8 cellular contexts compared by ENCODE assay signal in genomic region chr6:158207452-158207788, GRCh38. TPM values are rescaled to one million over a fixed set of nuclear protein-coding genes. Genes with fewer than 3 reads are reported as not detected.
DNase-seq lines count a peak whose midpoint lies in the region; ATAC-seq and TF ChIP-seq lines count a peak whose summit lies in the region.
"Had no signal": no experiment of that assay in that cellular context is flagged by ENCODE, and none has a peak within 500 bp of the region (broad histone marks: within the 10 kb centered on the region; RNA-seq: fewer than 3 reads in every experiment).

No MANE protein-coding gene starts in this region.

- H3K4me1 ChIP-seq in suprapubic skin, result no peaks in the 10 kb centered on the region

- intact Hi-C loops in activated CD4-positive, alpha-beta memory T cell treated with anti-CD3 and anti-CD28 coated beads for 36 hours (cut with micrococcal nuclease), result loop anchor here (1.0 to 10.0 kb wide), 7 partner anchors 21 to 445 kb away; partner anchors contain the start of genes GTF2H5 and SERAC1

- no peaks in the 10 kb centered on the region for H3K27me3 ChIP-seq in suprapubic skin

- H3K27me3 Mint-ChIP-seq in activated CD4-positive, alpha-beta memory T cell treated with anti-CD3 and anti-CD28 coated beads for 36 hours, result no peaks in the 10 kb centered on the region

- peak overlapping the region; percentile 87 for H3K27ac Mint-ChIP-seq in activated CD4-positive, alpha-beta memory T cell treated with anti-CD3 and anti-CD28 coated beads for 36 hours

- WGBS in suprapubic skin, result 58% methylated on average over 3 of the region's 3 CpGs

- H3K36me3 Mint-ChIP-seq in activated CD4-positive, alpha-beta memory T cell treated with anti-CD3 and anti-CD28 coated beads for 36 hours, result no peaks in the 10 kb centered on the region

- no peak overlapping the region for H3K27ac ChIP-seq in suprapubic skin

- ATAC-seq in GM19328 (IDR thresholded peaks at IDR 0.05; ENCODE audit: unreplicated experiment) (peak; percentile 76), HG02938 (IDR thresholded peaks at IDR 0.05; ENCODE audit: unreplicated experiment) (peak; percentile 89)

- H3K36me3 ChIP-seq in suprapubic skin, result no peaks in the 10 kb centered on the region

- TF ChIP-seq POLR2A in suprapubic skin (IDR thresholded peaks at IDR 0.05), result no peak

- TF ChIP-seq CTCF in suprapubic skin (IDR thresholded peaks at IDR 0.05), result no peak

- no peak overlapping the region for H3K4me3 ChIP-seq in suprapubic skin

- peak overlapping the region; percentile 30 for H3K4me3 Mint-ChIP-seq in activated CD4-positive, alpha-beta memory T cell treated with anti-CD3 and anti-CD28 coated beads for 36 hours

- peak; percentile 59 for DNase-seq in activated CD4-positive, alpha-beta memory T cell treated with anti-CD3 and anti-CD28 coated beads for 36 hours
- DNase-seq in pulmonary artery endothelial cell (ENCODE audit: low read depth, low spot score), result peak; percentile 63
- DNase-seq in suprapubic skin (ENCODE audit: low spot score in 2 of 2), result no peak
- DNase-seq in pons (ENCODE audit: low spot score), result no peak
- DNase-seq in NCI-H82 treated with DMSO at 0.1 percent for 48 hours (lab: John Stamatoyannopoulos, UW; ENCODE audit: unreplicated experiment), result no peak
- DNase-seq: NCI-H1436 had no signal

- no peak for TF ChIP-seq EP300 in suprapubic skin (IDR thresholded peaks at IDR 0.05)

- H3K4me1 Mint-ChIP-seq in activated CD4-positive, alpha-beta memory T cell treated with anti-CD3 and anti-CD28 coated beads for 36 hours (ENCODE audit: low read depth), result peaks cover 30% of the 10 kb centered on the region

- no peaks in the 10 kb centered on the region for H3K9me3 ChIP-seq in suprapubic skin

- CTCF ChIA-PET in activated CD4-positive, alpha-beta memory T cell treated with anti-CD3 and anti-CD28 coated beads for 36 hours (lab: Charles Lee), result interaction anchor here (1.3 to 7.2 kb wide), 3 partner anchors 13 to 442 kb away, joined by 3 to 28 read pairs (median 17); no protein-coding TSS in a partner anchor

- H3K9me3 Mint-ChIP-seq in activated CD4-positive, alpha-beta memory T cell treated with anti-CD3 and anti-CD28 coated beads for 36 hours, result no peaks in the 10 kb centered on the region

- POLR2A ChIA-PET in activated CD4-positive, alpha-beta memory T cell treated with anti-CD3 and anti-CD28 coated beads for 36 hours (lab: Charles Lee), result interaction anchor here (0.7 to 1.3 kb wide), 5 partner anchors 8 to 442 kb away, joined by 3 to 4 read pairs (median 3); partner anchors contain the start of gene SYTL3

RNA-seq across cellular contexts. Expression of gene GTF2H5, which starts 39.3 kb away (rescaled TPM):
- 10 to 100 TPM; 28.4 to 30.8 TPM for total RNA-seq in activated CD4-positive, alpha-beta memory T cell treated with anti-CD3 and anti-CD28 coated beads for 36 hours
- total RNA-seq in pulmonary artery endothelial cell (3.6 and 6.1 TPM in 2 replicates), suprapubic skin (1 to 10 TPM; 1.8 to 3.2 (median 2.1) TPM)

RNA-seq across cellular contexts. Expression of gene SERAC1, which starts 39.4 kb away (rescaled TPM):
- total RNA-seq in activated CD4-positive, alpha-beta memory T cell treated with anti-CD3 and anti-CD28 coated beads for 36 hours, result 1 to 10 TPM; 7.8 to 8.9 TPM
- total RNA-seq in pulmonary artery endothelial cell, result 9.5 and 14.4 TPM in 2 replicates
- total RNA-seq in suprapubic skin, result 10 to 100 TPM in 1 of 4 donors, 1 to 10 TPM in 3; 7.8 to 11.0 (median 8.7) TPM

Comparison
In these comparisons a context has a peak if more than half of its experiments do, and no peak if none do; other contexts are left out.
1. DNase-seq: peak in activated CD4-positive, alpha-beta memory T cell treated with anti-CD3 and anti-CD28 coated beads for 36 hours (single experiment) and pulmonary artery endothelial cell (single experiment); none in suprapubic skin (0 of 2), pons (single experiment) and NCI-H82 treated with DMSO at 0.1 percent for 48 hours (single experiment).